Comparison of ENCODE assay signal across 2 cellular contexts in genomic region chr2:3486047-3487027, GRCh38.
A peak's percentile ranks its signal among the peaks of the same experiment; 100 is the strongest.
TF ChIP-seq lines count a peak whose summit lies in the region.

No MANE protein-coding gene starts in this region.

TF ChIP-seq in IMR-90, 13 proteins besides CTCF, POLR2A, EP300 and RAD21:
- no peak for TF ChIP-seq ELK1 (IDR thresholded peaks at IDR 0.05; ENCODE audit: borderline replicate concordance, low read depth, low read length)
- TF ChIP-seq NFE2L2 (IDR thresholded peaks at IDR 0.05; ENCODE audit: low read depth, low read length), result no peak
- TF ChIP-seq CHD1 (IDR thresholded peaks at IDR 0.05; ENCODE audit: low read depth, low read length), result no peak
- TF ChIP-seq RFX5 (IDR thresholded peaks at IDR 0.05; ENCODE audit: low read depth, low read length), result no peak
- TF ChIP-seq MAZ (IDR thresholded peaks at IDR 0.05; ENCODE audit: borderline replicate concordance, low read depth, low read length), result no peak
- TF ChIP-seq RCOR1 (IDR thresholded peaks at IDR 0.05; ENCODE audit: insufficient replicate concordance, low read length), result no peak
- TF ChIP-seq MAFK (IDR thresholded peaks at IDR 0.05; ENCODE audit: low read depth, low read length), result no peak
- TF ChIP-seq FOS (IDR thresholded peaks at IDR 0.05; ENCODE audit: low read depth, low read length), result no peak
- no peak for TF ChIP-seq MXI1 (IDR thresholded peaks at IDR 0.05; ENCODE audit: borderline replicate concordance, low read depth, low read length)
- TF ChIP-seq BHLHE40 (IDR thresholded peaks at IDR 0.05; ENCODE audit: low read depth, low read length), result no peak
- TF ChIP-seq USF2 (IDR thresholded peaks at IDR 0.05; ENCODE audit: low read depth, low read length), result no peak
- no peak for TF ChIP-seq CEBPB (IDR thresholded peaks at IDR 0.05; ENCODE audit: low read depth, low read length)
- TF ChIP-seq SMC3 (IDR thresholded peaks at IDR 0.05; ENCODE audit: low read depth, low read length), result no peak

TF ChIP-seq in HepG2, 621 proteins besides CTCF, POLR2A, EP300 and RAD21:
- TF ChIP-seq, protein P1, sequence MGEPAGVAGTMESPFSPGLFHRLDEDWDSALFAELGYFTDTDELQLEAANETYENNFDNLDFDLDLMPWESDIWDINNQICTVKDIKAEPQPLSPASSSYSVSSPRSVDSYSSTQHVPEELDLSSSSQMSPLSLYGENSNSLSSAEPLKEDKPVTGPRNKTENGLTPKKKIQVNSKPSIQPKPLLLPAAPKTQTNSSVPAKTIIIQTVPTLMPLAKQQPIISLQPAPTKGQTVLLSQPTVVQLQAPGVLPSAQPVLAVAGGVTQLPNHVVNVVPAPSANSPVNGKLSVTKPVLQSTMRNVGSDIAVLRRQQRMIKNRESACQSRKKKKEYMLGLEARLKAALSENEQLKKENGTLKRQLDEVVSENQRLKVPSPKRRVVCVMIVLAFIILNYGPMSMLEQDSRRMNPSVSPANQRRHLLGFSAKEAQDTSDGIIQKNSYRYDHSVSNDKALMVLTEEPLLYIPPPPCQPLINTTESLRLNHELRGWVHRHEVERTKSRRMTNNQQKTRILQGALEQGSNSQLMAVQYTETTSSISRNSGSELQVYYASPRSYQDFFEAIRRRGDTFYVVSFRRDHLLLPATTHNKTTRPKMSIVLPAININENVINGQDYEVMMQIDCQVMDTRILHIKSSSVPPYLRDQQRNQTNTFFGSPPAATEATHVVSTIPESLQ (CRISPR knock-in tag; conservative IDR thresholded peaks at IDR 0.05), result no peak
- TF ChIP-seq MNT (IDR thresholded peaks at IDR 0.05), result peak; percentile 60
- peak; percentile 20; the same call in 1 of the 2 replicates for TF ChIP-seq POLR2G (IDR thresholded peaks at IDR 0.05; ENCODE audit: low read depth, low read length)
TF ChIP-seq in HepG2: peak in this region for 2.
